In genomic region chr6:39430968-39431523, GRCh38 we compare ENCODE assay signal across 8 cellular contexts.
A peak's percentile ranks its signal among the peaks of the same experiment; 100 is the strongest.
DNase-seq lines count a peak whose midpoint lies in the region; ATAC-seq and TF ChIP-seq lines count a peak whose summit lies in the region.

No MANE protein-coding gene starts in this region.

- H3K4me1 Mint-ChIP-seq in neural progenitor cell: peaks cover 23% of the 10 kb centered on the region

- H3K27ac ChIP-seq in neural progenitor cell: no peak overlapping the region

- no peaks in the 10 kb centered on the region for H3K9me3 ChIP-seq in neural progenitor cell (ENCODE audit: low read depth)

- no peak overlapping the region for H3K4me3 ChIP-seq in neural progenitor cell

- H3K27me3 Mint-ChIP-seq in neural progenitor cell (ENCODE audit: insufficient read depth, low read depth): peaks cover 5% of the 10 kb centered on the region

- peak overlapping the region; percentile 5 for H3K4me2 ChIP-seq in neural progenitor cell

- DNase-seq in DMS153 treated with DMSO at 0.1 percent for 48 hours (lab: John Stamatoyannopoulos, UW; ENCODE audit: unreplicated experiment): peak; percentile 46
- DNase-seq in NCI-H2107 treated with DMSO at 0.1 percent for 48 hours (lab: John Stamatoyannopoulos, UW; ENCODE audit: unreplicated experiment): peak; percentile 63
- peak; percentile 23 for DNase-seq in dermis blood vessel endothelial cell
- peak; percentile 29 for DNase-seq in neural progenitor cell (ENCODE audit: low spot score)
- DNase-seq in NCI-H1105 (lab: John Stamatoyannopoulos, UW): no peak
- no peak for DNase-seq in activated CD8-positive, alpha-beta memory T cell treated with anti-CD3 and anti-CD28 coated beads for 24 hours
- DNase-seq in activated T-cell treated with anti-CD3 and anti-CD28 coated beads for 4 hours: no peak

- no peak overlapping the region for H3K27ac Mint-ChIP-seq in neural progenitor cell

- no peaks in the 10 kb centered on the region for H3K36me3 Mint-ChIP-seq in neural progenitor cell

- no peaks in the 10 kb centered on the region for H3F3A ChIP-seq in neural progenitor cell (ENCODE audit: low read depth)

- peaks cover 5% of the 10 kb centered on the region for H3K9me3 Mint-ChIP-seq in neural progenitor cell

- TF ChIP-seq CTCF in neural progenitor cell (IDR thresholded peaks at IDR 0.05): no peak

- H3K9ac ChIP-seq in neural progenitor cell: no peak overlapping the region

- no peaks in the 10 kb centered on the region for H3K36me3 ChIP-seq in neural progenitor cell

- H2AFZ ChIP-seq in neural progenitor cell (replicated peaks): peak overlapping the region; percentile 7

- no peaks in the 10 kb centered on the region for H3K4me1 ChIP-seq in neural progenitor cell

- no peak overlapping the region for H3K4me3 Mint-ChIP-seq in neural progenitor cell

- no peaks in the 10 kb centered on the region for H4K20me1 ChIP-seq in neural progenitor cell (ENCODE audit: low read depth)

- no peaks in the 10 kb centered on the region for H3K79me2 ChIP-seq in neural progenitor cell (ENCODE audit: low read depth)

- no peak for ATAC-seq in HG02588 (IDR thresholded peaks at IDR 0.05; ENCODE audit: unreplicated experiment)

- no peaks in the 10 kb centered on the region for H3K27me3 ChIP-seq in neural progenitor cell

Comparison
In these comparisons a context has a peak if more than half of its experiments do, and no peak if none do; other contexts are left out.
1. DNase-seq: peak in DMS153 treated with DMSO at 0.1 percent for 48 hours (single experiment), NCI-H2107 treated with DMSO at 0.1 percent for 48 hours (single experiment), dermis blood vessel endothelial cell (single experiment) and neural progenitor cell (single experiment); none in NCI-H1105 (single experiment), activated CD8-positive, alpha-beta memory T cell treated with anti-CD3 and anti-CD28 coated beads for 24 hours (single experiment) and activated T-cell treated with anti-CD3 and anti-CD28 coated beads for 4 hours (single experiment).